8 cellular contexts compared by ENCODE assay signal in genomic region chr11:104531075-104531474, GRCh38.
DNase-seq lines count a peak whose midpoint lies in the region; ATAC-seq and TF ChIP-seq lines count a peak whose summit lies in the region.

No MANE protein-coding gene starts in this region.

- no peak for DNase-seq in AG09319 (ENCODE audit: extremely low read depth, low read depth)
- peak; percentile 11 for DNase-seq in NCI-H146 treated with DMSO at 0.1 percent for 48 hours (lab: John Stamatoyannopoulos, UW; ENCODE audit: unreplicated experiment)
- DNase-seq in fibroblast of mammary gland (ENCODE audit: low read depth): peak; percentile 14
- no peak for DNase-seq in effector CD4-positive, alpha-beta T cell
- DNase-seq in ureter (ENCODE audit: low spot score): no peak

- no peak overlapping the region for H3K4me3 ChIP-seq in fibroblast of mammary gland (ENCODE audit: control insufficient read depth, low read depth, low read length)

- peak; percentile 10 for TF ChIP-seq CTCF in AG09319 (IDR thresholded peaks at IDR 0.05; ENCODE audit: low read depth, low read length)
- peak; percentile 41 for TF ChIP-seq CTCF in fibroblast of mammary gland (conservative IDR thresholded peaks at IDR 0.05; ENCODE audit: control insufficient read depth, insufficient read depth, low read depth, low read length)

- peak; percentile 46 for ATAC-seq in GM18870 (IDR thresholded peaks at IDR 0.05; ENCODE audit: unreplicated experiment)
- no peak for ATAC-seq in HG03108 (IDR thresholded peaks at IDR 0.05; ENCODE audit: unreplicated experiment)
- no peak for ATAC-seq in HG03469 (IDR thresholded peaks at IDR 0.05; ENCODE audit: unreplicated experiment)

Comparison
In these comparisons a context has a peak if more than half of its experiments do, and no peak if none do; other contexts are left out.
1. DNase-seq: peak in NCI-H146 treated with DMSO at 0.1 percent for 48 hours (single experiment) and fibroblast of mammary gland (single experiment); none in AG09319 (single experiment), effector CD4-positive, alpha-beta T cell (single experiment) and ureter (single experiment).